In the genomic region with DNA sequence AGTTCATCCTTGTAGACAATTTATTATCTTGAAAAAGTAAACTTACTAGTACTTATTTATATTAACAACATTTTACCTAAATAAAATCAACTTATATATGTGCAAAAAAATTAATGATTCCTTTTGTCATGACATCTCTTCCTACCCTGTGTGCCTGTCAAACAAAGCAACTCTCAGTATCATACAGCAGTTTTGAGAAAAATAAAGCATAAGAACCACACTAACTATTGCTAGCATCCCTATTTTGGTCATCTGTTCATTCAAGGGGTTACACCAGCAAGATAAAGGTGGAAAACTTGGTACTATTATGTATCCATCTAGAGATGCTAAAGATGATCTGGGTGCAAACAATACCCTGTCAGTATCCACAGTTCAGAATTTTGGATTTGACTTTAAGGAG, we compare ENCODE assay signal across 24 cellular contexts. TPM values are rescaled to one million over a fixed set of nuclear protein-coding genes. Genes with fewer than 3 reads are reported as not detected.
"Had no signal": no experiment of that assay in that cellular context is flagged by ENCODE, and none has a peak within 500 bp of the region (broad histone marks: within the 10 kb centered on the region; RNA-seq: fewer than 3 reads in every experiment).

No MANE protein-coding gene starts in this region.

- H3K9ac ChIP-seq: KMS-11 had no signal

- H3K27me3 ChIP-seq: SJSA1 had no signal

- ATAC-seq: K562 had no signal

- H3K27me3 Mint-ChIP-seq: IgD-negative memory B cell had no signal

- H3K4me3 ChIP-seq: K562, SJSA1, SK-N-MC had no signal

- H3K4me1 ChIP-seq: SJSA1 had no signal

- H3K4me2 ChIP-seq: KMS-11 had no signal

- DNase-seq: Kasumi-1, MM.1S, NCI-H1092 treated with DMSO at 0.1 percent for 48 hours, NCI-H1436, NCI-H187, NCI-H2029, NCI-H2081 treated with DMSO at 0.1 percent for 48 hours, NCI-H2171, NCI-H226, NCI-H446, NCI-H510A, NCI-H524 treated with DMSO at 0.1 percent for 48 hours, NCI-H69, NCI-H774, Right ventricle myocardium superior, RPMI8226, SIG-M5 had no signal

- H3K27ac ChIP-seq: HL-60, KMS-11, SJSA1, SK-N-MC had no signal

- H3K36me3 ChIP-seq: SJSA1 had no signal

RNA-seq across cellular contexts. Expression of gene HLA-DRB1, which starts 7.4 kb away (rescaled TPM):
- total RNA-seq: SJSA1 had no signal

RNA-seq across cellular contexts. Expression of gene HLA-DQA1, which starts 40.2 kb away (rescaled TPM):
- total RNA-seq: M059J, SJSA1 had no signal
